ENCODE assay signal across 27 cellular contexts in the genomic region with DNA sequence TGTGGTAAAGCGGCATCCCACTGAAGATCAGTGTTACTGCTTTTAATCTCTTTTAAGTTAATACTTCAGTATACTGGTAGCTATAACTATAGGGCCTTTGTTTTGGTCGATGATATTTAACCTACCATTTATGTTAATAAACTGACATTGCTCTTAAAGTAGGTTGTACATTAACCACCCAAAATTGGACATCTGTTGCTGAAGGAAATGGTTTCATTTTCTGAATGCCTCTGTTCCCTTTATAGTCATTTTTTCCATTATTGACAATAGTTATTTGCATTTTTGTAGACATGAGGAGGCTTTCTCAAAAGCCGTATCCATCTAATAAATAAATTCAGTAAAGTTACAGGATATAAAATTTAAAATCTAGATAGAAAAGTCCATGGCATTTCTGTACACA.
DNase-seq lines count a peak whose midpoint lies in the region; ATAC-seq, FAIRE-seq and TF ChIP-seq lines count a peak whose summit lies in the region.
"Had no signal": no experiment of that assay in that cellular context is flagged by ENCODE, and none has a peak within 500 bp of the region (broad histone marks: within the 10 kb centered on the region; RNA-seq: fewer than 3 reads in every experiment).

No MANE protein-coding gene starts in this region.

- SMC1A ChIA-PET in GM12878 (lab: Charles Lee; ENCODE audit: uncharacterized antibody, unreplicated experiment), result interaction anchor here (1.0 to 1.5 kb wide), 5 partner anchors 11 to 96 kb away, joined by 3 to 4 read pairs (median 3); no protein-coding TSS in a partner anchor

- no peaks in the 10 kb centered on the region for H3K9me3 ChIP-seq in GM12878 (replicated peaks; ENCODE audit: control insufficient read depth, insufficient read depth, low read length)
- no peaks in the 10 kb centered on the region for H3K9me3 ChIP-seq in pancreas
- H3K9me3 ChIP-seq: right atrium auricular region, spleen had no signal

- TF ChIP-seq RAD21 in GM12878 (IDR thresholded peaks at IDR 0.05; ENCODE audit: insufficient read depth, low read depth, low read length), result no peak

- WGBS in GM12878 (ENCODE audit: insufficient coverage, insufficient replicate concordance, low lambda C conversion rate, missing lambda C conversion rate), result 68% methylated on average over 3 of the region's 3 CpGs
- 64 to 70% methylated on average over 3 of the region's 3 CpGs for WGBS in pancreas, 2 donors

- peak; percentile 52 for ATAC-seq in GM18870 (IDR thresholded peaks at IDR 0.05; ENCODE audit: unreplicated experiment)
- peak; percentile 40 for ATAC-seq in GM19467 (IDR thresholded peaks at IDR 0.05; ENCODE audit: unreplicated experiment)
- peak; percentile 75 for ATAC-seq in HG03354 (IDR thresholded peaks at IDR 0.05; ENCODE audit: poor library complexity, severe bottlenecking, unreplicated experiment)
- peak; percentile 56 for ATAC-seq in GM12878
- no peak for ATAC-seq in pancreas
- no peak for ATAC-seq in HG03571 (IDR thresholded peaks at IDR 0.05; ENCODE audit: unreplicated experiment)
- ATAC-seq: GM23338; natural killer cell treated with Interleukin-12 subunit alpha and Interleukin-12 subunit beta and Interleukin-15 and Interleukin-18, amount 100 ng/mL, for 72 hours; SK-N-SH treated with all-trans-retinoic acid at 6 μM for 48 hours; WTC11 had no signal

- in situ Hi-C loops in GM12878 (cut with MboI), result no loop called here

- H3K4me1 ChIP-seq in GM12878 (ENCODE audit: control insufficient read depth, insufficient read depth, low read length) (peaks cover 11% of the 10 kb centered on the region), pancreas (no peaks in the 10 kb centered on the region)
- H3K4me1 ChIP-seq: right atrium auricular region, spleen had no signal

- no peak for TF ChIP-seq EP300 in GM12878 (IDR thresholded peaks at IDR 0.05; ENCODE audit: borderline replicate concordance in 1 of 2, control insufficient read depth in 1 of 2, low read depth in 2 of 2, low read length in 2 of 2)

- POLR2A ChIA-PET in GM12878 (lab: Charles Lee), result no interaction called here

- H3K27me3 ChIP-seq in GM12878 (replicated peaks in 1 of 2; ENCODE audit: control insufficient read depth in 2 of 2, insufficient read depth in 2 of 2, low read length in 1 of 2), result no peaks in the 10 kb centered on the region
- H3K27me3 ChIP-seq in pancreas, result no peaks in the 10 kb centered on the region
- H3K27me3 ChIP-seq: right atrium auricular region, spleen had no signal

- FAIRE-seq in GM12878 (lab: Jason Lieb, UNC), result no peak
- FAIRE-seq in pancreas (lab: Jason Lieb, UNC), result no peak

- TF ChIP-seq POLR2A in GM12878 (IDR thresholded peaks at IDR 0.05; ENCODE audit: low read depth, low read length), result no peak

- H3K36me3 ChIP-seq in GM12878 (ENCODE audit: control insufficient read depth in 2 of 2, insufficient read depth in 2 of 2, low read length in 1 of 2) (no peaks in the 10 kb centered on the region), pancreas (no peaks in the 10 kb centered on the region)
- H3K36me3 ChIP-seq: right atrium auricular region had no signal

- DNase-seq in GM12878 (ENCODE audit: low read depth, low spot score) (peak; percentile 17), pancreas (no peak), NCI-H82 (lab: John Stamatoyannopoulos, UW) (no peak), T-helper 1 cell (no peak)
- DNase-seq: activated CD4-positive, alpha-beta T cell treated with anti-CD3 and anti-CD28 coated beads, Interleukin-2, amount 50 U/mL, for 4 hours; activated naive CD8-positive, alpha-beta T cell treated with anti-CD3 and anti-CD28 coated beads for 36 hours; effector CD4-positive, alpha-beta T cell; EL; foreskin melanocyte; hypothalamus; midbrain; NCI-H1417 treated with DMSO at 0.1 percent for 48 hours; NCI-H2171; NCI-H524; spleen; stimulated activated CD4-positive, alpha-beta T cell treated with anti-CD3 and anti-CD28 coated beads, Interleukin-4, amount 100 ng/mL, for 24 hours; stimulated activated naive CD4-positive, alpha-beta T cell treated with Interleukin-2 at 50 U/mL for 16 hours; T1000 had no signal

- H3K4me3 ChIP-seq in GM12878 (no peak overlapping the region), pancreas (no peak overlapping the region)
- H3K4me3 ChIP-seq: GM23338, right atrium auricular region, spleen had no signal

- no peak overlapping the region for H3K9ac ChIP-seq in GM12878 (ENCODE audit: control insufficient read depth, insufficient read depth, low read length)

- CTCF ChIA-PET in GM12878 (lab: Yijun Ruan, JAX), result interaction anchor here (0.7 to 1.7 kb wide), 2 partner anchors 11 to 106 kb away, joined by 3 to 5 read pairs; no protein-coding TSS in a partner anchor

- intact Hi-C loops in GM12878 (cut with micrococcal nuclease; ENCODE audit: unreplicated experiment) (loop anchor here (5.0 kb wide), 1 partner anchor 99 kb away; no protein-coding TSS in a partner anchor), pancreas (cut with DNase I) (no loop called here)

- H4K20me1 ChIP-seq in GM12878 (ENCODE audit: control insufficient read depth, insufficient read depth), result no peaks in the 10 kb centered on the region

- no peak overlapping the region for H3K4me2 ChIP-seq in GM12878 (ENCODE audit: control insufficient read depth, insufficient read depth)
- H3K4me2 ChIP-seq: GM23338 had no signal

- RAD21 ChIA-PET in GM12878 (lab: Charles Lee; ENCODE audit: unreplicated experiment), result interaction anchor here (0.7 to 2.9 kb wide), 4 partner anchors 18 to 105 kb away, joined by 3 to 9 read pairs (median 4); no protein-coding TSS in a partner anchor

- TF ChIP-seq CTCF in GM12878 (IDR thresholded peaks at IDR 0.05 in 2 of 3, conservative IDR thresholded peaks at IDR 0.05 in 1 of 3; ENCODE audit: control insufficient read depth in 2 of 3, extremely low read depth in 1 of 3, insufficient read depth in 1 of 3, low read depth in 3 of 3, low read length in 3 of 3), result no peak
- no peak for TF ChIP-seq CTCF in pancreas (IDR thresholded peaks at IDR 0.05)

- H3K79me2 ChIP-seq in GM12878 (ENCODE audit: control insufficient read depth, insufficient read depth, low read length), result no peaks in the 10 kb centered on the region

- no peak overlapping the region for H2AFZ ChIP-seq in GM12878 (ENCODE audit: control insufficient read depth, low read depth, low read length)
- H2AFZ ChIP-seq: GM23338 had no signal

- BruUV-seq in GM12878 (replicated peaks; lab: Mats Ljungman, UMichigan), result no TSS peak

- no peak overlapping the region for H3K27ac ChIP-seq in GM12878 (ENCODE audit: control insufficient read depth, insufficient read depth)
- no peak overlapping the region for H3K27ac ChIP-seq in pancreas
- H3K27ac ChIP-seq: right atrium auricular region, spleen had no signal

TF ChIP-seq in GM12878, 131 proteins besides CTCF, POLR2A, EP300 and RAD21:
- TF ChIP-seq BRCA1 (IDR thresholded peaks at IDR 0.05; ENCODE audit: low read depth, low read length) (no peak), SP1 (IDR thresholded peaks at IDR 0.05; ENCODE audit: low read depth, low read length) (no peak), ATF7 (IDR thresholded peaks at IDR 0.05; ENCODE audit: low read depth) (0 out of 2 replicates have a peak, but pooled peaks have one; percentile 32), PML (IDR thresholded peaks at IDR 0.05; ENCODE audit: low read length) (no peak), CHD2 (IDR thresholded peaks at IDR 0.05; ENCODE audit: borderline replicate concordance, low read depth, low read length) (no peak)
- TF ChIP-seq, protein P1, sequence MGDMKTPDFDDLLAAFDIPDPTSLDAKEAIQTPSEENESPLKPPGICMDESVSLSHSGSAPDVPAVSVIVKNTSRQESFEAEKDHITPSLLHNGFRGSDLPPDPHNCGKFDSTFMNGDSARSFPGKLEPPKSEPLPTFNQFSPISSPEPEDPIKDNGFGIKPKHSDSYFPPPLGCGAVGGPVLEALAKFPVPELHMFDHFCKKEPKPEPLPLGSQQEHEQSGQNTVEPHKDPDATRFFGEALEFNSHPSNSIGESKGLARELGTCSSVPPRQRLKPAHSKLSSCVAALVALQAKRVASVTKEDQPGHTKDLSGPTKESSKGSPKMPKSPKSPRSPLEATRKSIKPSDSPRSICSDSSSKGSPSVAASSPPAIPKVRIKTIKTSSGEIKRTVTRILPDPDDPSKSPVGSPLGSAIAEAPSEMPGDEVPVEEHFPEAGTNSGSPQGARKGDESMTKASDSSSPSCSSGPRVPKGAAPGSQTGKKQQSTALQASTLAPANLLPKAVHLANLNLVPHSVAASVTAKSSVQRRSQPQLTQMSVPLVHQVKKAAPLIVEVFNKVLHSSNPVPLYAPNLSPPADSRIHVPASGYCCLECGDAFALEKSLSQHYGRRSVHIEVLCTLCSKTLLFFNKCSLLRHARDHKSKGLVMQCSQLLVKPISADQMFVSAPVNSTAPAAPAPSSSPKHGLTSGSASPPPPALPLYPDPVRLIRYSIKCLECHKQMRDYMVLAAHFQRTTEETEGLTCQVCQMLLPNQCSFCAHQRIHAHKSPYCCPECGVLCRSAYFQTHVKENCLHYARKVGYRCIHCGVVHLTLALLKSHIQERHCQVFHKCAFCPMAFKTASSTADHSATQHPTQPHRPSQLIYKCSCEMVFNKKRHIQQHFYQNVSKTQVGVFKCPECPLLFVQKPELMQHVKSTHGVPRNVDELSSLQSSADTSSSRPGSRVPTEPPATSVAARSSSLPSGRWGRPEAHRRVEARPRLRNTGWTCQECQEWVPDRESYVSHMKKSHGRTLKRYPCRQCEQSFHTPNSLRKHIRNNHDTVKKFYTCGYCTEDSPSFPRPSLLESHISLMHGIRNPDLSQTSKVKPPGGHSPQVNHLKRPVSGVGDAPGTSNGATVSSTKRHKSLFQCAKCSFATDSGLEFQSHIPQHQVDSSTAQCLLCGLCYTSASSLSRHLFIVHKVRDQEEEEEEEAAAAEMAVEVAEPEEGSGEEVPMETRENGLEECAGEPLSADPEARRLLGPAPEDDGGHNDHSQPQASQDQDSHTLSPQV (IDR thresholded peaks at IDR 0.05), result no peak
- TF ChIP-seq, protein P2, sequence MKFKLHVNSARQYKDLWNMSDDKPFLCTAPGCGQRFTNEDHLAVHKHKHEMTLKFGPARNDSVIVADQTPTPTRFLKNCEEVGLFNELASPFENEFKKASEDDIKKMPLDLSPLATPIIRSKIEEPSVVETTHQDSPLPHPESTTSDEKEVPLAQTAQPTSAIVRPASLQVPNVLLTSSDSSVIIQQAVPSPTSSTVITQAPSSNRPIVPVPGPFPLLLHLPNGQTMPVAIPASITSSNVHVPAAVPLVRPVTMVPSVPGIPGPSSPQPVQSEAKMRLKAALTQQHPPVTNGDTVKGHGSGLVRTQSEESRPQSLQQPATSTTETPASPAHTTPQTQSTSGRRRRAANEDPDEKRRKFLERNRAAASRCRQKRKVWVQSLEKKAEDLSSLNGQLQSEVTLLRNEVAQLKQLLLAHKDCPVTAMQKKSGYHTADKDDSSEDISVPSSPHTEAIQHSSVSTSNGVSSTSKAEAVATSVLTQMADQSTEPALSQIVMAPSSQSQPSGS (IDR thresholded peaks at IDR 0.05; ENCODE audit: low read length), result no peak

Comparison
In these comparisons a context has a peak if more than half of its experiments do, and no peak if none do; other contexts are left out.
1. ATAC-seq: peak in GM18870 (single experiment), GM19467 (single experiment), HG03354 (single experiment) and GM12878 (single experiment); none in pancreas (0 of 4) and HG03571 (single experiment).